In genomic region chr11:86477495-86478155, GRCh38 we compare ENCODE assay signal across 14 cellular contexts.
DNase-seq lines count a peak whose midpoint lies in the region; ATAC-seq, FAIRE-seq and TF ChIP-seq lines count a peak whose summit lies in the region.
"Had no signal": no experiment of that assay in that cellular context is flagged by ENCODE, and none has a peak within 500 bp of the region (broad histone marks: within the 10 kb centered on the region; RNA-seq: fewer than 3 reads in every experiment).

No MANE protein-coding gene starts in this region.

- no peaks in the 10 kb centered on the region for H3K9me3 ChIP-seq in endothelial cell of umbilical vein (replicated peaks; ENCODE audit: control insufficient read depth, insufficient read depth, low read length)
- no peaks in the 10 kb centered on the region for H3K9me3 ChIP-seq in CD4-positive, alpha-beta T cell (ENCODE audit: control insufficient read depth, low read length)

- H3K4ac ChIP-seq in mesendoderm (ENCODE audit: low read depth, low read length): no peak overlapping the region

- POLR2A ChIA-PET in endothelial cell of umbilical vein (lab: Charles Lee): interaction anchor here (0.9 kb wide), 1 partner anchor 18 kb away, joined by 3 read pairs; no protein-coding TSS in a partner anchor
- POLR2A ChIA-PET in CD4-positive, alpha-beta T cell (lab: Charles Lee): no interaction called here

- no peaks in the 10 kb centered on the region for H3K79me1 ChIP-seq in mesendoderm (ENCODE audit: low read length)

- CTCF ChIA-PET in endothelial cell of umbilical vein (lab: Charles Lee): interaction anchor here (1.1 to 1.4 kb wide), 4 partner anchors 21 to 117 kb away, joined by 3 to 4 read pairs (median 4); no protein-coding TSS in a partner anchor
- CTCF ChIA-PET in CD4-positive, alpha-beta T cell (lab: Charles Lee): no interaction called here

- no peaks in the 10 kb centered on the region for H3K9me3 Mint-ChIP-seq in stimulated activated naive CD8-positive, alpha-beta T cell treated with anti-CD3 and anti-CD28 coated beads, Interleukin-15, amount 100 ng/mL, for 72 hours
- no peaks in the 10 kb centered on the region for H3K9me3 Mint-ChIP-seq in CD4-positive, alpha-beta T cell
- H3K9me3 Mint-ChIP-seq: activated CD8-positive, alpha-beta T cell treated with anti-CD3 and anti-CD28 coated beads for 36 hours; activated naive CD4-positive, alpha-beta T cell treated with anti-CD3 and anti-CD28 coated beads, Interleukin-2, amount 50 U/mL, for 72 hours; stimulated activated naive CD8-positive, alpha-beta T cell treated with anti-CD3 and anti-CD28 coated beads, Interleukin-15, Interleukin-2, amounts not matched to agents 100 ng/mL and 50 ng/mL, for 24 hours had no signal

- H3K36me3 Mint-ChIP-seq in CD4-positive, alpha-beta T cell (ENCODE audit: low read depth): no peaks in the 10 kb centered on the region
- H3K36me3 Mint-ChIP-seq: activated naive CD4-positive, alpha-beta T cell treated with anti-CD3 and anti-CD28 coated beads, Interleukin-2, amount 50 U/mL, for 72 hours had no signal

- no peak overlapping the region for H2BK120ac ChIP-seq in mesendoderm (ENCODE audit: low read depth, low read length)

- no peaks in the 10 kb centered on the region for H4K20me1 ChIP-seq in endothelial cell of umbilical vein (replicated peaks; ENCODE audit: control insufficient read depth, extremely low read depth, insufficient read depth, low read length)

- no peak overlapping the region for H2AK5ac ChIP-seq in mesendoderm (ENCODE audit: low read length)

- H3K9ac ChIP-seq in endothelial cell of umbilical vein (replicated peaks; ENCODE audit: extremely low read depth, insufficient read depth, low read length) (peak overlapping the region; percentile 54), mesendoderm (ENCODE audit: low read length) (no peak overlapping the region)

- H3K27ac Mint-ChIP-seq in stimulated activated naive CD8-positive, alpha-beta T cell treated with anti-CD3 and anti-CD28 coated beads, Interleukin-15, amount 100 ng/mL, for 72 hours: no peak overlapping the region
- no peak overlapping the region for H3K27ac Mint-ChIP-seq in CD4-positive, alpha-beta T cell
- H3K27ac Mint-ChIP-seq: activated CD8-positive, alpha-beta T cell treated with anti-CD3 and anti-CD28 coated beads for 36 hours; activated naive CD4-positive, alpha-beta T cell treated with anti-CD3 and anti-CD28 coated beads, Interleukin-2, amount 50 U/mL, for 72 hours; stimulated activated naive CD8-positive, alpha-beta T cell treated with anti-CD3 and anti-CD28 coated beads, Interleukin-15, Interleukin-2, amounts not matched to agents 100 ng/mL and 50 ng/mL, for 24 hours had no signal

- no peaks in the 10 kb centered on the region for H3K36me3 ChIP-seq in endothelial cell of umbilical vein (ENCODE audit: control insufficient read depth in 2 of 2, extremely low read depth in 1 of 2, insufficient read depth in 2 of 2, low read length in 2 of 2)
- H3K36me3 ChIP-seq in mesendoderm (ENCODE audit: control insufficient read depth, insufficient read depth, low read length): no peaks in the 10 kb centered on the region

- no peak overlapping the region for H3K4me3 Mint-ChIP-seq in stimulated activated naive CD8-positive, alpha-beta T cell treated with anti-CD3 and anti-CD28 coated beads, Interleukin-15, amount 100 ng/mL, for 72 hours
- no peak overlapping the region for H3K4me3 Mint-ChIP-seq in CD4-positive, alpha-beta T cell
- H3K4me3 Mint-ChIP-seq: activated CD8-positive, alpha-beta T cell treated with anti-CD3 and anti-CD28 coated beads for 36 hours; stimulated activated naive CD8-positive, alpha-beta T cell treated with anti-CD3 and anti-CD28 coated beads, Interleukin-15, Interleukin-2, amounts not matched to agents 100 ng/mL and 50 ng/mL, for 24 hours had no signal

- peak; percentile 94 for FAIRE-seq in endothelial cell of umbilical vein (lab: Jason Lieb, UNC)

- H3K4me2 ChIP-seq in endothelial cell of umbilical vein (ENCODE audit: insufficient read depth, low read length) (peak overlapping the region; percentile 72), mesendoderm (ENCODE audit: low read length) (no peak overlapping the region)

- H4K5ac ChIP-seq in mesendoderm (ENCODE audit: low read length): no peak overlapping the region

- ATAC-seq in stimulated activated naive CD8-positive, alpha-beta T cell treated with anti-CD3 and anti-CD28 coated beads, Interleukin-15, Interleukin-2, amounts not matched to agents 100 U/mL and 50 U/mL, for 24 hours: peak; percentile 44
- no peak for ATAC-seq in stimulated activated naive CD8-positive, alpha-beta T cell treated with anti-CD3 and anti-CD28 coated beads, Interleukin-15, amount 100 ng/mL, for 72 hours
- ATAC-seq in CD4-positive, alpha-beta T cell (ENCODE audit: poor library complexity): no peak
- ATAC-seq: activated CD8-positive, alpha-beta T cell treated with anti-CD3 and anti-CD28 coated beads for 36 hours had no signal

- no peaks in the 10 kb centered on the region for H3K4me1 Mint-ChIP-seq in stimulated activated naive CD8-positive, alpha-beta T cell treated with anti-CD3 and anti-CD28 coated beads, Interleukin-15, amount 100 ng/mL, for 72 hours
- no peaks in the 10 kb centered on the region for H3K4me1 Mint-ChIP-seq in CD4-positive, alpha-beta T cell (ENCODE audit: low read depth)

- H3K27me3 ChIP-seq in endothelial cell of umbilical vein (ENCODE audit: control insufficient read depth in 2 of 2, insufficient read depth in 2 of 2, low read length in 2 of 2) (no peaks in the 10 kb centered on the region), mesendoderm (ENCODE audit: insufficient read depth, low read length, poor library complexity) (no peaks in the 10 kb centered on the region)
- H3K27me3 ChIP-seq in CD4-positive, alpha-beta T cell (ENCODE audit: control insufficient read depth, insufficient read depth, low read length): no peaks in the 10 kb centered on the region

- TSS peak; percentile 76 for BruUV-seq in endothelial cell of umbilical vein (replicated peaks; lab: Mats Ljungman, UMichigan)

- H3K27me3 Mint-ChIP-seq in stimulated activated naive CD8-positive, alpha-beta T cell treated with anti-CD3 and anti-CD28 coated beads, Interleukin-15, amount 100 ng/mL, for 72 hours: no peaks in the 10 kb centered on the region
- no peaks in the 10 kb centered on the region for H3K27me3 Mint-ChIP-seq in CD4-positive, alpha-beta T cell
- H3K27me3 Mint-ChIP-seq: activated CD8-positive, alpha-beta T cell treated with anti-CD3 and anti-CD28 coated beads for 36 hours; stimulated activated naive CD8-positive, alpha-beta T cell treated with anti-CD3 and anti-CD28 coated beads, Interleukin-15, Interleukin-2, amounts not matched to agents 100 ng/mL and 50 ng/mL, for 24 hours had no signal

- TF ChIP-seq CTCF in endothelial cell of umbilical vein (IDR thresholded peaks at IDR 0.05; ENCODE audit: extremely low read depth in 1 of 2, insufficient read depth in 1 of 2, low read depth in 1 of 2, low read length in 2 of 2): no peak
- no peak for TF ChIP-seq CTCF in CD4-positive, alpha-beta T cell (IDR thresholded peaks at IDR 0.05)

- no peaks in the 10 kb centered on the region for H3K79me2 ChIP-seq in endothelial cell of umbilical vein (ENCODE audit: control insufficient read depth, insufficient read depth, low read length)
- H3K79me2 ChIP-seq in mesendoderm (ENCODE audit: control insufficient read depth, insufficient read depth, low read length): no peaks in the 10 kb centered on the region

- no peak overlapping the region for H3K18ac ChIP-seq in mesendoderm (ENCODE audit: low read length)

- H3K9me1 ChIP-seq in endothelial cell of umbilical vein (replicated peaks; ENCODE audit: control insufficient read depth, extremely low read depth, insufficient read depth, low read length): no peaks in the 10 kb centered on the region

- dilution Hi-C loops in endothelial cell of umbilical vein (cut with MboI; ENCODE audit: extremely low pct_ligation_motif_present, low sequenced_read_pairs): loop anchor here (25.0 kb wide), 1 partner anchor 110 kb away; no protein-coding TSS in a partner anchor

- peak overlapping the region; percentile 31 for H3K56ac ChIP-seq in mesendoderm (ENCODE audit: low read length)

- H3K27ac ChIP-seq in endothelial cell of umbilical vein (ENCODE audit: insufficient read depth, low read depth, low read length) (peak overlapping the region; percentile 85), mesendoderm (ENCODE audit: low read depth, low read length) (no peak overlapping the region)
- H3K27ac ChIP-seq in CD4-positive, alpha-beta T cell (ENCODE audit: low read depth, low read length): no peak overlapping the region
- H3K27ac ChIP-seq: HL-60 had no signal

- H3K23ac ChIP-seq in mesendoderm (ENCODE audit: low read length): no peak overlapping the region

- H4K8ac ChIP-seq in mesendoderm (ENCODE audit: low read depth, low read length): no peak overlapping the region

- no CpG with 5 or more reads among the region's 5 CpGs for WGBS in mesendoderm (ENCODE audit: extremely low coverage, insufficient coverage, low lambda C conversion rate)

- H2BK5ac ChIP-seq in mesendoderm (ENCODE audit: low read length): no peak overlapping the region

- H2BK15ac ChIP-seq in mesendoderm (replicated peaks; ENCODE audit: low read depth): no peak overlapping the region

- H2AFZ ChIP-seq in endothelial cell of umbilical vein (ENCODE audit: low read depth, low read length): no peak overlapping the region

- intact Hi-C loops in endothelial cell of umbilical vein (cut with micrococcal nuclease): loop anchor here (1.0 kb wide), 1 partner anchor 17 kb away; no protein-coding TSS in a partner anchor
- intact Hi-C loops in CD4-positive, alpha-beta T cell (cut with DNase I, micrococcal nuclease): no loop called here

- H3K4me1 ChIP-seq in endothelial cell of umbilical vein (ENCODE audit: control insufficient read depth, extremely low read depth, insufficient read depth, low read length): peaks cover 61% of the 10 kb centered on the region
- H3K4me1 ChIP-seq in mesendoderm (ENCODE audit: control insufficient read depth, low read depth, low read length): peaks cover 5% of the 10 kb centered on the region

- no peak for DNase-seq in stimulated activated naive CD8-positive, alpha-beta T cell treated with anti-CD3 and anti-CD28 coated beads, Interleukin-15, Interleukin-2, amounts not matched to agents 100 U/mL and 50 U/mL, for 24 hours
- DNase-seq in stimulated activated naive CD8-positive, alpha-beta T cell treated with anti-CD3 and anti-CD28 coated beads, Interleukin-15, amount 100 ng/mL, for 72 hours: no peak
- DNase-seq in endothelial cell of umbilical vein (ENCODE audit: low read depth, low spot score): peak; percentile 84
- DNase-seq in mesendoderm: no peak
- no peak for DNase-seq in effector CD4-positive, alpha-beta T cell
- DNase-seq in CD4-positive, alpha-beta T cell: no peak
- no peak for DNase-seq in SIG-M5 treated with dmso at 0.1 percent for 504 hours (lab: John Stamatoyannopoulos, UW; ENCODE audit: unreplicated experiment)
- DNase-seq in NCI-H2171 treated with DMSO at 0.1 percent for 48 hours (lab: John Stamatoyannopoulos, UW): no peak
- DNase-seq: activated CD8-positive, alpha-beta T cell treated with anti-CD3 and anti-CD28 coated beads for 36 hours; DMS53; SW 1271 had no signal

- no peak overlapping the region for H3K4me3 ChIP-seq in endothelial cell of umbilical vein (replicated peaks in 1 of 3; ENCODE audit: insufficient read depth in 1 of 3, low read depth in 1 of 3, low read length in 3 of 3)
- no peak overlapping the region for H3K4me3 ChIP-seq in mesendoderm (ENCODE audit: low read length)

- peak; percentile 67 for TF ChIP-seq POLR2A in endothelial cell of umbilical vein (IDR thresholded peaks at IDR 0.05; ENCODE audit: low read depth, low read length)
